In the genomic region with DNA sequence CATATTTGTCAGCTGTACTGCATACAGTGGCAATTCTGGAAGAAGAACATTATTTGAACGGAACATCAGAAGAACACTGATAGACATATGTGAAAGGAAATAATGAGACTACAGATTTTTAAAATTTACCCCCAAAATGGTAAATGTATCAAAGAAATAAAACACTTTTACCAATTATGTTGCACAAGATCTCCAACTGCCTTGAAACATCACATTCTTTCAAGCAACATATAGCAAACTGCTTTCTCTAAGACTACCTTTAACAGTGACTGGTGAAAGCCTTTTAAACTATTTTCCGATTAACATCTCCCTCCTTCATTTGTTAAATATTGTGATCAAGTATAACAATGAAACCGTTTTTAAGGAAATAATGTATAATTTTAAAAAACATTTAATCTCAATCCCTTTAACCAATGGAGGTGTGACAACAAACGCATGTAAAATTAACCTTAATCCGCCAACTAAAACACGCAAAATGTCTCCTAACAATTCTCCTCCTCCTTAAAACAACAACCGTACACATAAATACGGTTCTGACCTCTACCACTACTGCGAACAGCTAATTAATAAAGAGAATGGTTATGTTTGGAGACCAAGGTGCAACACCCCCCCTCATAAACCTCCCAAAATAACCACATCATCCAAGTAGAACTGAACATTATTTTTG, we compare ENCODE assay signal across 8 cellular contexts. TPM values are rescaled to one million over a fixed set of nuclear protein-coding genes. Genes with fewer than 3 reads are reported as not detected.
A peak's percentile ranks its signal among the peaks of the same experiment; 100 is the strongest.
DNase-seq lines count a peak whose midpoint lies in the region; ATAC-seq, FAIRE-seq and TF ChIP-seq lines count a peak whose summit lies in the region.

No MANE protein-coding gene starts in this region.

- peak overlapping the region; percentile 94 for H3K27ac ChIP-seq in A673 (ENCODE audit: low read depth, low read length, poor library complexity, severe bottlenecking)
- H3K27ac ChIP-seq in HUES64 (ENCODE audit: low read depth, low read length): no peak overlapping the region

- peak overlapping the region; percentile 95 for H3K4me3 Mint-ChIP-seq in mesothelial cell of epicardium

- H3K4me3 ChIP-seq in A673 (ENCODE audit: low read depth, low read length, poor library complexity, severe bottlenecking): peak overlapping the region; percentile 86
- peak overlapping the region; percentile 96 for H3K4me3 ChIP-seq in HUES64 (ENCODE audit: low read length)
- peak overlapping the region; percentile 92 for H3K4me3 ChIP-seq in bronchial epithelial cell (ENCODE audit: low read depth, low read length)

- no peaks in the 10 kb centered on the region for H3K36me3 Mint-ChIP-seq in mesothelial cell of epicardium

- BruUV-seq in A673 (replicated peaks; lab: Mats Ljungman, UMichigan): TSS peak; percentile 45

- no peaks in the 10 kb centered on the region for H3K27me3 Mint-ChIP-seq in mesothelial cell of epicardium (ENCODE audit: low read depth)

- H3K4me1 ChIP-seq in A673 (ENCODE audit: insufficient read depth, low read length, poor library complexity, severe bottlenecking): peaks cover 26% of the 10 kb centered on the region
- peaks cover 19% of the 10 kb centered on the region for H3K4me1 ChIP-seq in HUES64 (ENCODE audit: insufficient read depth, low read length)

- ATAC-seq in omental fat pad (ENCODE audit: low FRiP score) (no peak), GM18519 (IDR thresholded peaks at IDR 0.05; ENCODE audit: low FRiP score, unreplicated experiment) (no peak)

- H3K27me3 ChIP-seq in A673 (replicated peaks; ENCODE audit: insufficient read depth, low read depth, low read length, poor library complexity) (no peaks in the 10 kb centered on the region), HUES64 (ENCODE audit: insufficient read depth, low read length) (no peaks in the 10 kb centered on the region), bronchial epithelial cell (ENCODE audit: control insufficient read depth, insufficient read depth, low read length) (no peaks in the 10 kb centered on the region)

- no peaks in the 10 kb centered on the region for H3K9me3 Mint-ChIP-seq in mesothelial cell of epicardium

- no peak for FAIRE-seq in bronchial epithelial cell (lab: Jason Lieb, UNC)

- H3K36me3 ChIP-seq in A673 (ENCODE audit: insufficient read depth, low read length, poor library complexity, severe bottlenecking): no peaks in the 10 kb centered on the region
- 0 out of 2 replicates have a peak, but pooled peaks cover 4% of the 10 kb centered on the region for H3K36me3 ChIP-seq in HUES64 (ENCODE audit: insufficient read depth, low read length)
- H3K36me3 ChIP-seq in bronchial epithelial cell (ENCODE audit: control insufficient read depth, insufficient read depth, low read length): no peaks in the 10 kb centered on the region

- H3K4me1 Mint-ChIP-seq in mesothelial cell of epicardium: peaks cover 36% of the 10 kb centered on the region

- H3K9me3 ChIP-seq in A673 (ENCODE audit: low read depth, low read length, poor library complexity, severe bottlenecking): no peaks in the 10 kb centered on the region
- no peaks in the 10 kb centered on the region for H3K9me3 ChIP-seq in HUES64 (ENCODE audit: insufficient read depth, low read depth, low read length)

- H3K27ac Mint-ChIP-seq in mesothelial cell of epicardium: peak overlapping the region; percentile 98

- POLR2A ChIA-PET in A673 (lab: Charles Lee; ENCODE audit: low non-redundant PET): no interaction called here

- H3K9ac ChIP-seq in HUES64 (ENCODE audit: low read depth, low read length): peak overlapping the region; percentile 92

- TF ChIP-seq CTCF in A673 (conservative IDR thresholded peaks at IDR 0.05; ENCODE audit: low read depth, low read length) (no peak), bronchial epithelial cell (IDR thresholded peaks at IDR 0.05; ENCODE audit: insufficient read depth, low read length, severe bottlenecking) (no peak), mesothelial cell of epicardium (IDR thresholded peaks at IDR 0.05; ENCODE audit: unreplicated experiment) (no peak), omental fat pad (IDR thresholded peaks at IDR 0.05) (no peak)

- no peak for DNase-seq in A673 (ENCODE audit: low spot score)
- no peak for DNase-seq in bronchial epithelial cell (ENCODE audit: low read depth)
- DNase-seq in mesothelial cell of epicardium (ENCODE audit: low spot score in 2 of 2, unreplicated experiment in 2 of 2): no peak
- no peak for DNase-seq in omental fat pad (ENCODE audit: low spot score)
- DNase-seq in HK-2 (ENCODE audit: unreplicated experiment): no peak
- DNase-seq in nucleus accumbens (lab: John Stamatoyannopoulos, UW): no peak

- intact Hi-C loops in A673 (cut with micrococcal nuclease; ENCODE audit: unreplicated experiment): no loop called here

- CTCF ChIA-PET in A673 (lab: Charles Lee): no interaction called here

- 5% methylated on average over 6 of the region's 9 CpGs for WGBS in HUES64

RNA-seq across cellular contexts. Expression of a gene that starts 2.4 kb away (rescaled TPM):
- 73.9 and 84.0 TPM in 2 replicates for total RNA-seq in A673 (2021)
- polyA plus RNA-seq in HUES64 (2013, experiment 1 of 2): 37.5 TPM
- 41.0 TPM for polyA plus RNA-seq in HUES64 (2013, experiment 2 of 2)
- total RNA-seq in bronchial epithelial cell: 39.8 and 62.6 TPM in 2 replicates
- 91.4 to 102 TPM (median 96.6 TPM) in 3 replicates for total RNA-seq in mesothelial cell of epicardium
- 10 to 100 TPM; 43.8 to 68.6 (median 56.0) TPM for total RNA-seq in omental fat pad
